7 cellular contexts compared by ENCODE assay signal in genomic region chr5:126027149-126027548, GRCh38.
"Had no signal": no experiment of that assay in that cellular context is flagged by ENCODE, and none has a peak within 500 bp of the region (broad histone marks: within the 10 kb centered on the region; RNA-seq: fewer than 3 reads in every experiment).

No MANE protein-coding gene starts in this region.

- ATAC-seq: HCT116 had no signal

- H3K4me3 ChIP-seq: GM23248, HAP-1 had no signal

- H3K9ac ChIP-seq: GM23248 had no signal

- DNase-seq: GM23248, GOT3, H7, HFFc6, IMR-90 had no signal

- H3K27ac Mint-ChIP-seq: HFFc6 had no signal

- H3K4me1 ChIP-seq: HAP-1 had no signal

- H3K27ac ChIP-seq: GM23248 had no signal

- H3K36me3 ChIP-seq: HAP-1 had no signal

- H3K4me3 Mint-ChIP-seq: HFFc6 had no signal

- H2AFZ ChIP-seq: GM23248 had no signal
